ENCODE assay signal across 3 cellular contexts in the genomic region with DNA sequence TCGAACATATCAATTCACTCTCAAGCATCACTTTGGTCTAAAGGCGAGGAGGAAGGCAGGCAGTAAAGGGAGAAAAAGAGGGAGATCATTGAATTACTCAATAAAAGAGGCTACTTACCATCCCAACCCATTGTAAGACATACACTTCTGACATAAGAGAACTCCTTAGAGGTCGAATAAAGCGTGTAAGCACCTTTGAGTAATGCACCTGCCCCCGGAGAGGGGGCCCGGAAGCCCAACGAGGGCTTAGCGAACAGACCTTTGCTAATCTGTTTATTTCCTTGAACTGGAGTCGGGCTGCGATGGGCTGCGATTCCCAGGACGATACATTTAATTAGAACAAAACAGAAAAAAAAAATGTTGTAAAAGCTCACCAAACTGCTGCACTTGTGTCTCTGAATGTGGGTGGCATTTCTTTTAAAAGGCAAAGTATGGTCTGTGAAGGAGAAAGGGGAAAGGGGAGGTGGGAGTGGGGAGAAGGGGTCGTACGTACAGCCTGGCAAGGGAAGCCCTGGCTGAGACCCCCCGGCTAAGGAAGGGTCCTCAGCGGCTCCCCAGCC.
TF ChIP-seq lines count a peak whose summit lies in the region.

No MANE protein-coding gene starts in this region.

TF ChIP-seq in SK-N-SH, 30 proteins besides CTCF, POLR2A, EP300 and RAD21 (continued from another document):
- TF ChIP-seq, protein P1, sequence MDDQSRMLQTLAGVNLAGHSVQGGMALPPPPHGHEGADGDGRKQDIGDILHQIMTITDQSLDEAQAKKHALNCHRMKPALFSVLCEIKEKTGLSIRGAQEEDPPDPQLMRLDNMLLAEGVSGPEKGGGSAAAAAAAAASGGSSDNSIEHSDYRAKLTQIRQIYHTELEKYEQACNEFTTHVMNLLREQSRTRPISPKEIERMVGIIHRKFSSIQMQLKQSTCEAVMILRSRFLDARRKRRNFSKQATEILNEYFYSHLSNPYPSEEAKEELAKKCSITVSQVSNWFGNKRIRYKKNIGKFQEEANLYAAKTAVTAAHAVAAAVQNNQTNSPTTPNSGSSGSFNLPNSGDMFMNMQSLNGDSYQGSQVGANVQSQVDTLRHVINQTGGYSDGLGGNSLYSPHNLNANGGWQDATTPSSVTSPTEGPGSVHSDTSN (IDR thresholded peaks at IDR 0.05): no peak
- TF ChIP-seq POLR2AphosphoS5 (IDR thresholded peaks at IDR 0.05; ENCODE audit: low read depth, low read length): no peak

TF ChIP-seq in SK-N-SH treated with all-trans-retinoic acid at 6 μM for 48 hours, 23 proteins besides CTCF, POLR2A, EP300 and RAD21 (continued from another document):
- TF ChIP-seq, protein P2, sequence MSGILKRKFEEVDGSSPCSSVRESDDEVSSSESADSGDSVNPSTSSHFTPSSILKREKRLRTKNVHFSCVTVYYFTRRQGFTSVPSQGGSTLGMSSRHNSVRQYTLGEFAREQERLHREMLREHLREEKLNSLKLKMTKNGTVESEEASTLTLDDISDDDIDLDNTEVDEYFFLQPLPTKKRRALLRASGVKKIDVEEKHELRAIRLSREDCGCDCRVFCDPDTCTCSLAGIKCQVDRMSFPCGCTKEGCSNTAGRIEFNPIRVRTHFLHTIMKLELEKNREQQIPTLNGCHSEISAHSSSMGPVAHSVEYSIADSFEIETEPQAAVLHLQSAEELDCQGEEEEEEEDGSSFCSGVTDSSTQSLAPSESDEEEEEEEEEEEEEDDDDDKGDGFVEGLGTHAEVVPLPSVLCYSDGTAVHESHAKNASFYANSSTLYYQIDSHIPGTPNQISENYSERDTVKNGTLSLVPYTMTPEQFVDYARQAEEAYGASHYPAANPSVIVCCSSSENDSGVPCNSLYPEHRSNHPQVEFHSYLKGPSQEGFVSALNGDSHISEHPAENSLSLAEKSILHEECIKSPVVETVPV (CRISPR knock-in tag; IDR thresholded peaks at IDR 0.05): no peak
- TF ChIP-seq OSR1 (CRISPR knock-in tag; IDR thresholded peaks at IDR 0.05): no peak
- TF ChIP-seq, protein P3, sequence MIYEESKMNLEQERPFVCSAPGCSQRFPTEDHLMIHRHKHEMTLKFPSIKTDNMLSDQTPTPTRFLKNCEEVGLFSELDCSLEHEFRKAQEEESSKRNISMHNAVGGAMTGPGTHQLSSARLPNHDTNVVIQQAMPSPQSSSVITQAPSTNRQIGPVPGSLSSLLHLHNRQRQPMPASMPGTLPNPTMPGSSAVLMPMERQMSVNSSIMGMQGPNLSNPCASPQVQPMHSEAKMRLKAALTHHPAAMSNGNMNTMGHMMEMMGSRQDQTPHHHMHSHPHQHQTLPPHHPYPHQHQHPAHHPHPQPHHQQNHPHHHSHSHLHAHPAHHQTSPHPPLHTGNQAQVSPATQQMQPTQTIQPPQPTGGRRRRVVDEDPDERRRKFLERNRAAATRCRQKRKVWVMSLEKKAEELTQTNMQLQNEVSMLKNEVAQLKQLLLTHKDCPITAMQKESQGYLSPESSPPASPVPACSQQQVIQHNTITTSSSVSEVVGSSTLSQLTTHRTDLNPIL (CRISPR knock-in tag; IDR thresholded peaks at IDR 0.05; ENCODE audit: low read depth): no peak
- no peak for TF ChIP-seq CSDC2 (CRISPR knock-in tag; IDR thresholded peaks at IDR 0.05)
- TF ChIP-seq, protein P4, sequence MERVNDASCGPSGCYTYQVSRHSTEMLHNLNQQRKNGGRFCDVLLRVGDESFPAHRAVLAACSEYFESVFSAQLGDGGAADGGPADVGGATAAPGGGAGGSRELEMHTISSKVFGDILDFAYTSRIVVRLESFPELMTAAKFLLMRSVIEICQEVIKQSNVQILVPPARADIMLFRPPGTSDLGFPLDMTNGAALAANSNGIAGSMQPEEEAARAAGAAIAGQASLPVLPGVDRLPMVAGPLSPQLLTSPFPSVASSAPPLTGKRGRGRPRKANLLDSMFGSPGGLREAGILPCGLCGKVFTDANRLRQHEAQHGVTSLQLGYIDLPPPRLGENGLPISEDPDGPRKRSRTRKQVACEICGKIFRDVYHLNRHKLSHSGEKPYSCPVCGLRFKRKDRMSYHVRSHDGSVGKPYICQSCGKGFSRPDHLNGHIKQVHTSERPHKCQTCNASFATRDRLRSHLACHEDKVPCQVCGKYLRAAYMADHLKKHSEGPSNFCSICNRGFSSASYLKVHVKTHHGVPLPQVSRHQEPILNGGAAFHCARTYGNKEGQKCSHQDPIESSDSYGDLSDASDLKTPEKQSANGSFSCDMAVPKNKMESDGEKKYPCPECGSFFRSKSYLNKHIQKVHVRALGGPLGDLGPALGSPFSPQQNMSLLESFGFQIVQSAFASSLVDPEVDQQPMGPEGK (CRISPR knock-in tag; IDR thresholded peaks at IDR 0.05; ENCODE audit: borderline replicate concordance): no peak
- TF ChIP-seq, protein P5, sequence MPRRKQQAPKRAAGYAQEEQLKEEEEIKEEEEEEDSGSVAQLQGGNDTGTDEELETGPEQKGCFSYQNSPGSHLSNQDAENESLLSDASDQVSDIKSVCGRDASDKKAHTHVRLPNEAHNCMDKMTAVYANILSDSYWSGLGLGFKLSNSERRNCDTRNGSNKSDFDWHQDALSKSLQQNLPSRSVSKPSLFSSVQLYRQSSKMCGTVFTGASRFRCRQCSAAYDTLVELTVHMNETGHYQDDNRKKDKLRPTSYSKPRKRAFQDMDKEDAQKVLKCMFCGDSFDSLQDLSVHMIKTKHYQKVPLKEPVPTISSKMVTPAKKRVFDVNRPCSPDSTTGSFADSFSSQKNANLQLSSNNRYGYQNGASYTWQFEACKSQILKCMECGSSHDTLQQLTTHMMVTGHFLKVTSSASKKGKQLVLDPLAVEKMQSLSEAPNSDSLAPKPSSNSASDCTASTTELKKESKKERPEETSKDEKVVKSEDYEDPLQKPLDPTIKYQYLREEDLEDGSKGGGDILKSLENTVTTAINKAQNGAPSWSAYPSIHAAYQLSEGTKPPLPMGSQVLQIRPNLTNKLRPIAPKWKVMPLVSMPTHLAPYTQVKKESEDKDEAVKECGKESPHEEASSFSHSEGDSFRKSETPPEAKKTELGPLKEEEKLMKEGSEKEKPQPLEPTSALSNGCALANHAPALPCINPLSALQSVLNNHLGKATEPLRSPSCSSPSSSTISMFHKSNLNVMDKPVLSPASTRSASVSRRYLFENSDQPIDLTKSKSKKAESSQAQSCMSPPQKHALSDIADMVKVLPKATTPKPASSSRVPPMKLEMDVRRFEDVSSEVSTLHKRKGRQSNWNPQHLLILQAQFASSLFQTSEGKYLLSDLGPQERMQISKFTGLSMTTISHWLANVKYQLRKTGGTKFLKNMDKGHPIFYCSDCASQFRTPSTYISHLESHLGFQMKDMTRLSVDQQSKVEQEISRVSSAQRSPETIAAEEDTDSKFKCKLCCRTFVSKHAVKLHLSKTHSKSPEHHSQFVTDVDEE (CRISPR knock-in tag; IDR thresholded peaks at IDR 0.05): no peak
- no peak for TF ChIP-seq RARB (CRISPR knock-in tag; IDR thresholded peaks at IDR 0.05)
- no peak for TF ChIP-seq ZFP3 (CRISPR knock-in tag; IDR thresholded peaks at IDR 0.05)
- TF ChIP-seq ZNF565 (CRISPR knock-in tag; conservative IDR thresholded peaks at IDR 0.05; ENCODE audit: low read depth): no peak

TF ChIP-seq in WTC11, 78 proteins besides CTCF, POLR2A, EP300 and RAD21 (continued from another document):
- TF ChIP-seq, protein P6, sequence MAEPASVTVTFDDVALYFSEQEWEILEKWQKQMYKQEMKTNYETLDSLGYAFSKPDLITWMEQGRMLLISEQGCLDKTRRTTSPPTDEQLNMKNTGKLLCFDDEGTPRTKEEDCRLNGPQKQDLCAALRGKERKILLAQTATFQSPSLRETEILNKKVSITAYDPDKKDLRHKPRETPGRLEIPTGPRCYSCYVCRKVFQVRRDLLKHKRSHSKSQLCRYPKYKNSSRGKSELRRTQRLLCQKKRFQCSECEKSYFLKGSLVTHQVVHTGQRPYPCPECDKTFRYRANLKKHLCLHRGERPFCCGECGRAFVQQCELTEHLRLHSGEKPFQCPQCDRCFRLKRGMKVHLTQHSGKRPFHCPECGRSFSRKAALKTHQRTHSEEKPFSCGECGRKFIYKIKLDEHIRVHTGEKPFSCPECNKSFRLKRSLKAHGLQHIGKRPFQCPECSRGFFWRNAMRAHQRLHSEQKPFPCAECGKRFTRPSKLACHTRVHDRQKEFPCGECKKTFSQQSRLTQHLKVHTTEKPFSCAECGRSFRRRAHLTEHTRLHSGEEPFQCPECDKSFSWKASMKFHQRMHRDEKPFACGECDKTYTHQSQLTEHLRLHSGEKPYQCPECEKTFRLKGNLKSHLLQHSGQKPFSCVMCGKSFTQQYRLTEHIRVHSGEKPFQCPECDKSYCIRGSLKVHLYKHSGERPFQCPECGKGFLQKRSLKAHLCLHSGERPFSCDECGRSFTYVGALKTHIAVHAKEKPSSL (CRISPR knock-in tag; conservative IDR thresholded peaks at IDR 0.05): no peak
- TF ChIP-seq ZNF671 (CRISPR knock-in tag; IDR thresholded peaks at IDR 0.05): no peak
